In genomic region chr19:49594157-49595005, GRCh38 we compare ENCODE assay signal across 9 cellular contexts. TPM values are rescaled to one million over a fixed set of nuclear protein-coding genes. Genes with fewer than 3 reads are reported as not detected.
A peak's percentile ranks its signal among the peaks of the same experiment; 100 is the strongest.
DNase-seq lines count a peak whose midpoint lies in the region; ATAC-seq lines count a peak whose summit lies in the region.
"Had no signal": no experiment of that assay in that cellular context is flagged by ENCODE, and none has a peak within 500 bp of the region (broad histone marks: within the 10 kb centered on the region; RNA-seq: fewer than 3 reads in every experiment).

No MANE protein-coding gene starts in this region.

- intact Hi-C loops in posterior vena cava (cut with DNase I) = loop anchor here (5.0 kb wide), 1 partner anchor 43 kb away; no protein-coding TSS in a partner anchor

- peaks cover 22% of the 10 kb centered on the region for H3K4me1 Mint-ChIP-seq in activated CD8-positive, alpha-beta memory T cell treated with anti-CD3 and anti-CD28 coated beads, Interleukin-2, amount 10 ng/mL, durations not matched to agents 7 days and 5 days
- H3K4me1 Mint-ChIP-seq in activated T-helper 17 cell treated with anti-CD3 and anti-CD28 coated beads, Interleukin-2, amount 50 U/mL, for 72 hours = peaks cover 24% of the 10 kb centered on the region
- H3K4me1 Mint-ChIP-seq in immature natural killer cell = peaks cover 29 to 32% of the 10 kb centered on the region in 2 donors

- no peak for DNase-seq in activated CD8-positive, alpha-beta memory T cell treated with anti-CD3 and anti-CD28 coated beads, Interleukin-2, amount 10 ng/mL, durations not matched to agents 7 days and 5 days
- no peak for DNase-seq in activated CD8-positive, alpha-beta memory T cell treated with anti-CD3 and anti-CD28 coated beads, Interleukin-2, amount 50 U/mL, for 4 hours
- no peak for DNase-seq in immature natural killer cell
- DNase-seq in substantia nigra (lab: John Stamatoyannopoulos, UW) = no peak
- no peak for DNase-seq in DMS 273 treated with DMSO at 0.1 percent for 48 hours (lab: John Stamatoyannopoulos, UW)
- no peak for DNase-seq in posterior vena cava (ENCODE audit: low spot score)
- DNase-seq: activated T-cell treated with anti-CD3 and anti-CD28 coated beads for 4 hours had no signal

- CTCF ChIA-PET in activated CD8-positive, alpha-beta memory T cell treated with anti-CD3 and anti-CD28 coated beads, Interleukin-2, amount 10 ng/mL, durations not matched to agents 7 days and 5 days (lab: Charles Lee) = interaction anchor here (0.8 to 1.8 kb wide), 2 partner anchors 79 to 88 kb away, joined by 3 to 6 read pairs; no protein-coding TSS in a partner anchor

- no peaks in the 10 kb centered on the region for H3K9me3 Mint-ChIP-seq in activated CD8-positive, alpha-beta memory T cell treated with anti-CD3 and anti-CD28 coated beads, Interleukin-2, amount 10 ng/mL, durations not matched to agents 7 days and 5 days (ENCODE audit: low read depth)
- no peaks in the 10 kb centered on the region for H3K9me3 Mint-ChIP-seq in activated T-helper 17 cell treated with anti-CD3 and anti-CD28 coated beads, Interleukin-2, amount 50 U/mL, for 72 hours
- no peaks in the 10 kb centered on the region for H3K9me3 Mint-ChIP-seq in immature natural killer cell

- peak overlapping the region; percentile 78 for H3K27ac Mint-ChIP-seq in activated CD8-positive, alpha-beta memory T cell treated with anti-CD3 and anti-CD28 coated beads, Interleukin-2, amount 10 ng/mL, durations not matched to agents 7 days and 5 days
- H3K27ac Mint-ChIP-seq in activated T-helper 17 cell treated with anti-CD3 and anti-CD28 coated beads, Interleukin-2, amount 50 U/mL, for 72 hours = peak overlapping the region; percentile 75
- peak overlapping the region; percentile 77 to 95 (median 88) for H3K27ac Mint-ChIP-seq in immature natural killer cell

- H3K27me3 Mint-ChIP-seq in activated CD8-positive, alpha-beta memory T cell treated with anti-CD3 and anti-CD28 coated beads, Interleukin-2, amount 10 ng/mL, durations not matched to agents 7 days and 5 days = no peaks in the 10 kb centered on the region
- H3K27me3 Mint-ChIP-seq in activated T-helper 17 cell treated with anti-CD3 and anti-CD28 coated beads, Interleukin-2, amount 50 U/mL, for 72 hours = no peaks in the 10 kb centered on the region
- H3K27me3 Mint-ChIP-seq in immature natural killer cell (ENCODE audit: low read depth in 3 of 3) = peaks cover 8 to 14% (median 10%) of the 10 kb centered on the region in 3 donors

- ATAC-seq in activated CD8-positive, alpha-beta memory T cell treated with anti-CD3 and anti-CD28 coated beads, Interleukin-2, amount 10 ng/mL, durations not matched to agents 7 days and 5 days = no peak
- no peak for ATAC-seq in activated T-helper 17 cell treated with anti-CD3 and anti-CD28 coated beads, Interleukin-2, amount 50 U/mL, for 72 hours (replicated peaks)
- no peak for ATAC-seq in GM21717 (IDR thresholded peaks at IDR 0.05; ENCODE audit: unreplicated experiment)

- peak overlapping the region; percentile 88 for H3K27ac ChIP-seq in substantia nigra (ENCODE audit: low read depth, low read length, poor library complexity, severe bottlenecking)

- peak overlapping the region; percentile 87 for H3K4me3 Mint-ChIP-seq in activated CD8-positive, alpha-beta memory T cell treated with anti-CD3 and anti-CD28 coated beads, Interleukin-2, amount 10 ng/mL, durations not matched to agents 7 days and 5 days
- peak overlapping the region; percentile 94 for H3K4me3 Mint-ChIP-seq in activated T-helper 17 cell treated with anti-CD3 and anti-CD28 coated beads, Interleukin-2, amount 50 U/mL, for 72 hours
- peak overlapping the region; percentile 78 to 95 (median 82) for H3K4me3 Mint-ChIP-seq in immature natural killer cell

- H3K36me3 Mint-ChIP-seq in activated CD8-positive, alpha-beta memory T cell treated with anti-CD3 and anti-CD28 coated beads, Interleukin-2, amount 10 ng/mL, durations not matched to agents 7 days and 5 days = peaks cover 18% of the 10 kb centered on the region
- H3K36me3 Mint-ChIP-seq in activated T-helper 17 cell treated with anti-CD3 and anti-CD28 coated beads, Interleukin-2, amount 50 U/mL, for 72 hours (ENCODE audit: low read depth) = peaks cover 32% of the 10 kb centered on the region
- H3K36me3 Mint-ChIP-seq in immature natural killer cell = peaks cover 0 to 6% (median 5%) of the 10 kb centered on the region in 3 donors

RNA-seq across cellular contexts. Expression of gene PRR12, which starts 3.4 kb away (rescaled TPM):
- 10 to 100 TPM; 34.8 to 46.5 TPM for total RNA-seq in activated CD8-positive, alpha-beta memory T cell treated with anti-CD3 and anti-CD28 coated beads, Interleukin-2, amount 10 ng/mL, durations not matched to agents 7 days and 5 days
- 10 to 100 TPM; 27.2 to 27.8 TPM for total RNA-seq in activated T-helper 17 cell treated with anti-CD3 and anti-CD28 coated beads, Interleukin-2, amount 50 U/mL, for 72 hours
- polyA plus RNA-seq in immature natural killer cell = 1 to 10 TPM in 2 of 3 donors, under 1 TPM in 1; 0.21 to 4.0 (median 2.0) TPM
- total RNA-seq in posterior vena cava = 10 to 100 TPM; 18.8 to 21.7 TPM

RNA-seq across cellular contexts. Expression of gene PRRG2, which starts 13.3 kb away (rescaled TPM):
- 1 to 10 TPM in 1 of 2 experiments, under 1 TPM in 1; 0.49 to 2.4 TPM for total RNA-seq in activated CD8-positive, alpha-beta memory T cell treated with anti-CD3 and anti-CD28 coated beads, Interleukin-2, amount 10 ng/mL, durations not matched to agents 7 days and 5 days
- total RNA-seq in activated T-helper 17 cell treated with anti-CD3 and anti-CD28 coated beads, Interleukin-2, amount 50 U/mL, for 72 hours = 10 to 100 TPM in 1 of 2 donors, 1 to 10 TPM in 1; 3.8 to 12.3 TPM
- under 1 TPM in 1 of 3 donors, not detected in 2; 0.78 TPM for polyA plus RNA-seq in immature natural killer cell
- under 1 TPM; 0.46 to 0.52 TPM for total RNA-seq in posterior vena cava

RNA-seq across cellular contexts. Expression of gene NOSIP, which starts 14.0 kb away (rescaled TPM):
- 10 to 100 TPM; 77.3 to 96.1 TPM for total RNA-seq in activated CD8-positive, alpha-beta memory T cell treated with anti-CD3 and anti-CD28 coated beads, Interleukin-2, amount 10 ng/mL, durations not matched to agents 7 days and 5 days
- total RNA-seq in activated T-helper 17 cell treated with anti-CD3 and anti-CD28 coated beads, Interleukin-2, amount 50 U/mL, for 72 hours = 100 to 1,000 TPM; 101 to 103 TPM
- 100 to 1,000 TPM; 196 to 251 (median 239) TPM for polyA plus RNA-seq in immature natural killer cell
- 10 to 100 TPM; 35.8 to 36.0 TPM for total RNA-seq in posterior vena cava

RNA-seq across cellular contexts. Expression of gene RRAS, which starts 45.6 kb away (rescaled TPM):
- total RNA-seq in activated CD8-positive, alpha-beta memory T cell treated with anti-CD3 and anti-CD28 coated beads, Interleukin-2, amount 10 ng/mL, durations not matched to agents 7 days and 5 days = 1 to 10 TPM; 6.6 to 9.6 TPM
- total RNA-seq in activated T-helper 17 cell treated with anti-CD3 and anti-CD28 coated beads, Interleukin-2, amount 50 U/mL, for 72 hours = 10 to 100 TPM in 1 of 2 donors, 1 to 10 TPM in 1; 7.6 to 14.3 TPM
- 10 to 100 TPM in 2 of 3 donors, 1 to 10 TPM in 1; 9.0 to 17.3 (median 13.5) TPM for polyA plus RNA-seq in immature natural killer cell
- 100 to 1,000 TPM; 124 to 173 TPM for total RNA-seq in posterior vena cava

RNA-seq across cellular contexts. Expression of gene SCAF1, which starts 47.6 kb away (rescaled TPM):
- total RNA-seq in activated CD8-positive, alpha-beta memory T cell treated with anti-CD3 and anti-CD28 coated beads, Interleukin-2, amount 10 ng/mL, durations not matched to agents 7 days and 5 days = 10 to 100 TPM; 78.8 to 79.3 TPM
- total RNA-seq in activated T-helper 17 cell treated with anti-CD3 and anti-CD28 coated beads, Interleukin-2, amount 50 U/mL, for 72 hours = 10 to 100 TPM; 53.8 to 60.5 TPM
- polyA plus RNA-seq in immature natural killer cell = 1 to 10 TPM in 1 of 3 donors, under 1 TPM in 1, not detected in 1; 0.87 to 2.6 TPM
- 10 to 100 TPM; 43.5 to 55.1 TPM for total RNA-seq in posterior vena cava
